ENCODE assay signal across 8 cellular contexts in the genomic region with DNA sequence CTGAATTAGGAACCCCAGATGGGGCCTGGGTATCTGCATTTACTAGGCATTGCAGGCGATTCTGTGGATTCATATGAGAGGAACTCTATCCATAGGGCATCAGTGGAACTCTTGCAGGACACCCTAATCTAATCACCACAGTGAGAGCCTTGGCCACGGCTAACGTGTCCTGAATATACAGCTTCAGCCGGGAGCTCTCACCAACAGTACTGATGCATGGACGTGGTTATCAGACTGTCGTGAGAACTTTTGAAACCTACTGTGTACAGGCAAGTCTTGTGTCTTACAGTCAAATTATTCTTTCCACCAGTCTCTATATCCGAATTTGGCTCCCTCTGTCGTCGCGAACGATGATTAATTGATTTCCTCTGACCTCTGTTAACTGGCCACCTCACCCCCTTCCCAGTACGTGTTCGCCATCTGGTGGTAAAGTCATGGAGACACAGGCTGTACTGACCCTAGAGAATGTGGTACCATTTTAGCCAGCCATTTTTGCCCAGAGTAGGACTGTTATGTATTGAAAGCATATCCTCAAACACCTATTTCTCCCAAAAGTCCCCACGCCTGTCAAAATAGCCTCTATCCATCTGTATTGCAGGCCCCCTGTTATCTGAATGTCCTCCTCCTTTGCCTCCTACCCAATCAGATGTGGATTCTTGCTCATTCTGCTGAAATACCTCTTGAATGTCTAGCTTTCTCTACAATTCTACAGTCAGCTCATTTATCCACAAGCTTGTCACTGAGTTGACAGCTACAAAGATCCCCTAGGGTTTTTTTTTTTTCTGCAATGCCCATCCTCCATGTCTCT. TPM values are rescaled to one million over a fixed set of nuclear protein-coding genes. Genes with fewer than 3 reads are reported as not detected.
A peak's percentile ranks its signal among the peaks of the same experiment; 100 is the strongest.
DNase-seq lines count a peak whose midpoint lies in the region; ATAC-seq, FAIRE-seq and TF ChIP-seq lines count a peak whose summit lies in the region.

No MANE protein-coding gene starts in this region.

- CTCF ChIA-PET in HepG2 (lab: Yijun Ruan, JAX; ENCODE audit: low intra/inter-chr PET ratio, low total read pairs): interaction anchor here (0.7 to 4.0 kb wide), 7 partner anchors 69 to 218 kb away, joined by 3 to 109 read pairs (median 12); no protein-coding TSS in a partner anchor

- H3K4me1 ChIP-seq in KMS-11 (ENCODE audit: low read depth, poor library complexity, severe bottlenecking): peaks cover 5% of the 10 kb centered on the region
- no peaks in the 10 kb centered on the region for H3K4me1 ChIP-seq in colonic mucosa
- no peaks in the 10 kb centered on the region for H3K4me1 ChIP-seq in HepG2 (ENCODE audit: insufficient read depth, low read length)
- H3K4me1 ChIP-seq in suprapubic skin: peaks cover 33% of the 10 kb centered on the region

- H3K27me3 ChIP-seq in KMS-11 (ENCODE audit: insufficient read depth, low read depth) (no peaks in the 10 kb centered on the region), colonic mucosa (no peaks in the 10 kb centered on the region), HepG2 (ENCODE audit: control insufficient read depth in 1 of 2, insufficient read depth in 2 of 2, low read length in 2 of 2) (no peaks in the 10 kb centered on the region; a peak in 1 of 5 replicates), suprapubic skin (peaks cover 4% of the 10 kb centered on the region)

- no peaks in the 10 kb centered on the region for H3K36me3 ChIP-seq in KMS-11 (ENCODE audit: insufficient read depth)
- no peaks in the 10 kb centered on the region for H3K36me3 ChIP-seq in colonic mucosa
- no peaks in the 10 kb centered on the region for H3K36me3 ChIP-seq in HepG2 (replicated peaks in 1 of 2; ENCODE audit: control insufficient read depth in 1 of 2, insufficient read depth in 2 of 2, low read length in 2 of 2)
- H3K36me3 ChIP-seq in suprapubic skin: no peaks in the 10 kb centered on the region

- H3K9me3 ChIP-seq in colonic mucosa: no peaks in the 10 kb centered on the region
- H3K9me3 ChIP-seq in HepG2 (ENCODE audit: low read length): no peaks in the 10 kb centered on the region
- H3K9me3 ChIP-seq in suprapubic skin: no peaks in the 10 kb centered on the region

- peak; percentile 98 for FAIRE-seq in HepG2 (lab: Jason Lieb, UNC)

- H3K9ac ChIP-seq in KMS-11 (no peak overlapping the region), colonic mucosa (ENCODE audit: low read depth in 2 of 2, low read length in 2 of 2) (no peak overlapping the region), HepG2 (ENCODE audit: insufficient read depth, low read depth, low read length) (no peak overlapping the region)

- POLR2A ChIA-PET in HepG2 (lab: Yijun Ruan, JAX): no interaction called here

- H3K4me2 ChIP-seq in KMS-11 (peak overlapping the region; percentile 30; the same call in 1 of the 2 replicates), HepG2 (ENCODE audit: low read depth, low read length) (peak overlapping the region; percentile 18)

- TF ChIP-seq CTCF in KMS-11 (conservative IDR thresholded peaks at IDR 0.05; ENCODE audit: low read depth, low read length) (peak; percentile 98), colonic mucosa (IDR thresholded peaks at IDR 0.05) (peak; percentile 87), HepG2 (CRISPR knock-in tag; IDR thresholded peaks at IDR 0.05) (peak; percentile 98), suprapubic skin (IDR thresholded peaks at IDR 0.05) (peak; percentile 74 to 92)

- no TSS peak for BruUV-seq in HepG2 (replicated peaks; lab: Mats Ljungman, UMichigan)

- ATAC-seq in GM21619 (IDR thresholded peaks at IDR 0.05; ENCODE audit: unreplicated experiment): peak; percentile 79
- ATAC-seq in HepG2: peak; percentile 95

- H3K4me3 ChIP-seq in KMS-11 (IDR thresholded peaks at IDR 0.05; ENCODE audit: insufficient read depth, low read depth, low read length): no peak overlapping the region
- H3K4me3 ChIP-seq in colonic mucosa: no peak overlapping the region
- H3K4me3 ChIP-seq in HepG2 (replicated peaks in 1 of 3; ENCODE audit: insufficient read depth in 1 of 3, low read depth in 2 of 3, low read length in 3 of 3): no peak overlapping the region
- no peak overlapping the region for H3K4me3 ChIP-seq in suprapubic skin

- H3K27ac ChIP-seq in KMS-11 (no peak overlapping the region), colonic mucosa (no peak overlapping the region), HepG2 (ENCODE audit: extremely low read length, insufficient read depth, low read length) (no peak overlapping the region), suprapubic skin (no peak overlapping the region)

- intact Hi-C loops in colonic mucosa (cut with DNase I) (loop anchor here (1.0 to 5.0 kb wide), 2 partner anchors 100 to 219 kb away; no protein-coding TSS in a partner anchor), HepG2 (cut with micrococcal nuclease; ENCODE audit: unreplicated experiment) (loop anchor here (1.0 to 5.0 kb wide), 5 partner anchors 66 to 218 kb away; no protein-coding TSS in a partner anchor)

- TF ChIP-seq POLR2A in HepG2 (IDR thresholded peaks at IDR 0.05; ENCODE audit: insufficient read depth in 1 of 2, low read depth in 2 of 2, low read length in 2 of 2) (no peak), suprapubic skin (IDR thresholded peaks at IDR 0.05) (no peak)

- H4K20me1 ChIP-seq in KMS-11 (ENCODE audit: insufficient read depth) (no peaks in the 10 kb centered on the region), HepG2 (ENCODE audit: insufficient read depth, low read length) (no peaks in the 10 kb centered on the region)

- peak; percentile 53 for DNase-seq in activated CD8-positive, alpha-beta memory T cell treated with anti-CD3 and anti-CD28 coated beads, Interleukin-2, amount 50 U/mL, for 48 hours
- DNase-seq in activated CD8-positive, alpha-beta memory T cell treated with anti-CD3 and anti-CD28 coated beads, Interleukin-2, amount 50 U/mL, for 4 hours: no peak
- DNase-seq in RPMI8226: peak; percentile 87
- peak; percentile 67 for DNase-seq in colonic mucosa
- DNase-seq in HepG2 (ENCODE audit: low spot score): peak; percentile 77
- DNase-seq in suprapubic skin (ENCODE audit: low spot score in 2 of 2): peak in 1 of 2 donors; percentile 74

- peak overlapping the region; percentile 44; the same call in 1 of the 2 replicates for H2AFZ ChIP-seq in KMS-11 (ENCODE audit: low read depth)
- no peak overlapping the region for H2AFZ ChIP-seq in HepG2 (ENCODE audit: low read length)

- WGBS in HepG2 (ENCODE audit: low lambda C conversion rate): 1% methylated on average over 10 of the region's 14 CpGs
- WGBS in suprapubic skin: 33% methylated on average over 14 of the region's 14 CpGs

- TF ChIP-seq EP300 in HepG2 (IDR thresholded peaks at IDR 0.05; ENCODE audit: low read depth in 2 of 2, low read length in 2 of 2) (no peak), HepG2 (CRISPR knock-in tag; IDR thresholded peaks at IDR 0.05; ENCODE audit: borderline replicate concordance) (no peak), suprapubic skin (IDR thresholded peaks at IDR 0.05) (no peak)

- peak; percentile 98 for TF ChIP-seq RAD21 in HepG2 (CRISPR knock-in tag; IDR thresholded peaks at IDR 0.05)

- in situ Hi-C loops in HepG2 (cut with HindIII; ENCODE audit: extremely low pct_ligation_motif_present, low pct_unique_long_range_greater_than_20kb): no loop called here

- H3K79me2 ChIP-seq in KMS-11 (ENCODE audit: insufficient read depth, low read depth) (no peaks in the 10 kb centered on the region), HepG2 (ENCODE audit: insufficient read depth, low read length) (no peaks in the 10 kb centered on the region)

RNA-seq across cellular contexts. Expression of a gene that starts 39.7 kb away (rescaled TPM):
- total RNA-seq in colonic mucosa: 1 to 10 TPM; 3.7 to 8.6 TPM
- total RNA-seq in HepG2 (2016; rRNA removed; fragmentation: Illumina TruSeq; extraction: Trizol): 0.59 and 0.86 TPM in 2 replicates
- 0.10 TPM in 1 of 2 replicates, not detected in the other for total RNA-seq in HepG2 (2016; cell fraction: cytosol; rRNA removed; fragmentation: Illumina TruSeq; extraction: Trizol; ENCODE audit: low read depth)
- total RNA-seq in HepG2 (2016; cell fraction: insoluble cytoplasmic fraction; rRNA removed; fragmentation: Illumina TruSeq; extraction: Trizol): 0.82 and 0.89 TPM in 2 replicates
- 0.31 and 0.37 TPM in 2 replicates for total RNA-seq in HepG2 (2016; cell fraction: membrane; rRNA removed; fragmentation: Illumina TruSeq; extraction: Trizol)
- 1.6 and 2.0 TPM in 2 replicates for total RNA-seq in HepG2 (2016; cell fraction: nucleus; rRNA removed; fragmentation: Illumina TruSeq; extraction: Trizol)
- polyA plus RNA-seq in HepG2 (2011; rRNA removed): 1.0 and 1.5 TPM in 2 replicates
- polyA plus RNA-seq in HepG2 (2011; cell fraction: cytosol; rRNA removed): 0.38 and 0.44 TPM in 2 replicates
- polyA plus RNA-seq in HepG2 (2011; cell fraction: nucleus; rRNA removed): 2.3 and 2.8 TPM in 2 replicates
- polyA plus RNA-seq in HepG2 (2012): 1.0 and 1.7 TPM in 2 replicates
- 0.06 TPM in 1 of 2 replicates, not detected in the other for polyA plus RNA-seq in HepG2 (2016; cell fraction: cytosol; fragmentation: Illumina TruSeq; extraction: Trizol; ENCODE audit: low read depth)
- polyA plus RNA-seq in HepG2 (2016; cell fraction: insoluble cytoplasmic fraction; fragmentation: Illumina TruSeq; extraction: Trizol; ENCODE audit: low read depth): 0.37 TPM in 2 replicates
- 0.20 and 0.24 TPM in 2 replicates for polyA plus RNA-seq in HepG2 (2016; cell fraction: membrane; fragmentation: Illumina TruSeq; extraction: Trizol; ENCODE audit: low read depth)
- 2.0 and 2.3 TPM in 2 replicates for polyA plus RNA-seq in HepG2 (2016; cell fraction: nucleus; fragmentation: Illumina TruSeq; extraction: Trizol; ENCODE audit: insufficient read depth, low read depth)
- polyA minus RNA-seq in HepG2 (2011; rRNA and poly(A)+ RNA removed; ENCODE audit: low replicate concordance): 1.5 TPM in 1 of 2 replicates, not detected in the other
- 0.26 and 0.49 TPM in 2 replicates for polyA minus RNA-seq in HepG2 (2011; cell fraction: cytosol; rRNA and poly(A)+ RNA removed)
- 4.9 and 5.5 TPM in 2 replicates for polyA minus RNA-seq in HepG2 (2011; cell fraction: nucleus; rRNA and poly(A)+ RNA removed)
- 1 to 10 TPM; 4.2 to 6.0 (median 4.7) TPM for total RNA-seq in suprapubic skin

RNA-seq across cellular contexts. Expression of a gene that starts 42.8 kb away (rescaled TPM):
- total RNA-seq in colonic mucosa (not detected), HepG2 (2016; rRNA removed; fragmentation: Illumina TruSeq; extraction: Trizol) (9.1 and 10.9 TPM in 2 replicates), suprapubic skin (1 to 10 TPM; 2.7 to 6.8 (median 5.6) TPM)
- total RNA-seq in HepG2 (2016; cell fraction: cytosol; rRNA removed; fragmentation: Illumina TruSeq; extraction: Trizol; ENCODE audit: low read depth): 1.5 and 2.4 TPM in 2 replicates
- total RNA-seq in HepG2 (2016; cell fraction: insoluble cytoplasmic fraction; rRNA removed; fragmentation: Illumina TruSeq; extraction: Trizol): 9.6 and 9.7 TPM in 2 replicates
- 6.7 and 9.2 TPM in 2 replicates for total RNA-seq in HepG2 (2016; cell fraction: membrane; rRNA removed; fragmentation: Illumina TruSeq; extraction: Trizol)
- 13.6 and 15.6 TPM in 2 replicates for total RNA-seq in HepG2 (2016; cell fraction: nucleus; rRNA removed; fragmentation: Illumina TruSeq; extraction: Trizol)
- polyA plus RNA-seq in HepG2 (2011; rRNA removed): 23.0 and 23.9 TPM in 2 replicates
- polyA plus RNA-seq in HepG2 (2011; cell fraction: cytosol; rRNA removed): 28.9 and 50.2 TPM in 2 replicates
- polyA plus RNA-seq in HepG2 (2011; cell fraction: nucleus; rRNA removed): 15.5 and 19.9 TPM in 2 replicates
- polyA plus RNA-seq in HepG2 (2012): 25.6 and 28.5 TPM in 2 replicates
- polyA plus RNA-seq in HepG2 (2016; cell fraction: cytosol; fragmentation: Illumina TruSeq; extraction: Trizol; ENCODE audit: low read depth): 2.6 and 3.1 TPM in 2 replicates
- 4.9 and 8.2 TPM in 2 replicates for polyA plus RNA-seq in HepG2 (2016; cell fraction: insoluble cytoplasmic fraction; fragmentation: Illumina TruSeq; extraction: Trizol; ENCODE audit: low read depth)
- 2.7 and 2.9 TPM in 2 replicates for polyA plus RNA-seq in HepG2 (2016; cell fraction: membrane; fragmentation: Illumina TruSeq; extraction: Trizol; ENCODE audit: low read depth)
- polyA plus RNA-seq in HepG2 (2016; cell fraction: nucleus; fragmentation: Illumina TruSeq; extraction: Trizol; ENCODE audit: insufficient read depth, low read depth): 8.2 and 8.3 TPM in 2 replicates
- 67.8 TPM in 1 of 2 replicates, not detected in the other for polyA minus RNA-seq in HepG2 (2011; rRNA and poly(A)+ RNA removed; ENCODE audit: low replicate concordance)
- polyA minus RNA-seq in HepG2 (2011; cell fraction: cytosol; rRNA and poly(A)+ RNA removed): 24.8 and 37.2 TPM in 2 replicates
- 31.2 and 42.5 TPM in 2 replicates for polyA minus RNA-seq in HepG2 (2011; cell fraction: nucleus; rRNA and poly(A)+ RNA removed)
